Comparison of ENCODE assay signal across 1 cellular context in the genomic region with DNA sequence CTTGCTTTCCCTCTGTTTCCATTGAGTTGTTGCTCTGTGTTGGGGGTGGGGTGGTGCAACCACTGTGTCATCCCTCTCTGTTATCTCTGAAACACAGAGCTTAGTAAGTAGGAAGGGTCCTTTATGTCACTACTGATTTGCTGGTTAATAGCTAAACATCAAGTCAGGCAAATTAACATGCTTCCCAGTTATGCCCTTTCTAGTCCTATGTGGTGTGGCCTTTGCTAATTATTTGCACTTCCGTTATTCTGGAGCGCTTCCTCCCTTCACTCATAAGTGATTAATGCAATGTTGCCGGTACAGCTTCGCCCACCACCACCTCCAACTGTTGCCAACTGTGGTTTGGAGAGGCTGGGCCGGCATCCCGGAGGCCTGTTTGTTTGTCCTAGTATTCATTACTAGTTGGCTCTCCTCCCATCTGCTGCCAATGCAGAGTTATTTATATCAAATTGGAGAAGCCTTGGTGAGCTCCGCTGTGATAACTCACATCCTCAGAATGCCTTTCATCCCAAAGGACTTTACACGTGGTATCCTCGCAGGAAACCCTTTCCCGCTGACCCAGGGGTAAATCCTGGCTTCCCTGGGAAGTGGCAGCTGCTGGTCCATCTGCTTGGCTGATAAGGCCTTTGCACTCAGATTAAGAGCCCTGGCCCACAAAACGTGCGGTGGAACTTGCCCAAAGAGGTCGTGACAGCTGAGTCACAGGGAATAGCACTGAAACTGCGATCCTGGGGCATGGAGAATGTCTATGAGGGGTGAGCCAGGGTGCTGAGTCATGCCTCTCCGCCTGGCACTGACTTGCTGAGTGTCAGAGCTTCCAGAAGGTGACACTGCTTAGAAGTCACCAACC.
TF ChIP-seq lines count a peak whose summit lies in the region.

No MANE protein-coding gene starts in this region.

TF ChIP-seq in HepG2, 621 proteins besides CTCF, POLR2A, EP300 and RAD21 (continued from another document and continues in another):
- TF ChIP-seq, protein P1, sequence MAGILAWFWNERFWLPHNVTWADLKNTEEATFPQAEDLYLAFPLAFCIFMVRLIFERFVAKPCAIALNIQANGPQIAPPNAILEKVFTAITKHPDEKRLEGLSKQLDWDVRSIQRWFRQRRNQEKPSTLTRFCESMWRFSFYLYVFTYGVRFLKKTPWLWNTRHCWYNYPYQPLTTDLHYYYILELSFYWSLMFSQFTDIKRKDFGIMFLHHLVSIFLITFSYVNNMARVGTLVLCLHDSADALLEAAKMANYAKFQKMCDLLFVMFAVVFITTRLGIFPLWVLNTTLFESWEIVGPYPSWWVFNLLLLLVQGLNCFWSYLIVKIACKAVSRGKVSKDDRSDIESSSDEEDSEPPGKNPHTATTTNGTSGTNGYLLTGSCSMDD (CRISPR knock-in tag; IDR thresholded peaks at IDR 0.05) = no peak
- TF ChIP-seq ZNF451 (CRISPR knock-in tag; IDR thresholded peaks at IDR 0.05) (no peak), NFIC (IDR thresholded peaks at IDR 0.05; ENCODE audit: low read length) (no peak), ZMYM3 (CRISPR knock-in tag; IDR thresholded peaks at IDR 0.05) (peak; percentile 37; the same call in 1 of the 2 replicates), ZNF180 (CRISPR knock-in tag; IDR thresholded peaks at IDR 0.05; ENCODE audit: borderline replicate concordance, low read depth) (no peak), FOXM1 (CRISPR knock-in tag; IDR thresholded peaks at IDR 0.05) (no peak), ZNF460 (CRISPR knock-in tag; IDR thresholded peaks at IDR 0.05; ENCODE audit: borderline replicate concordance) (no peak), FOXP1 (IDR thresholded peaks at IDR 0.05) (no peak), FOXP1 (CRISPR knock-in tag; IDR thresholded peaks at IDR 0.05) (no peak), TGIF2 (CRISPR knock-in tag; IDR thresholded peaks at IDR 0.05) (no peak), ZNF317 (CRISPR knock-in tag; IDR thresholded peaks at IDR 0.05) (no peak), GATAD2A (CRISPR knock-in tag; IDR thresholded peaks at IDR 0.05) (peak; percentile 66), ZNF790 (CRISPR knock-in tag; IDR thresholded peaks at IDR 0.05; ENCODE audit: borderline replicate concordance) (no peak), ZNF747 (CRISPR knock-in tag; IDR thresholded peaks at IDR 0.05; ENCODE audit: borderline replicate concordance) (no peak), ATM (IDR thresholded peaks at IDR 0.05; ENCODE audit: borderline replicate concordance) (no peak), CCAR2 (optimal IDR thresholded peaks at IDR 0.05; ENCODE audit: low read depth, low read length) (no peak), ZNF263 (CRISPR knock-in tag; IDR thresholded peaks at IDR 0.05) (peak; percentile 39; the same call in 1 of the 2 replicates), RARG (CRISPR knock-in tag; IDR thresholded peaks at IDR 0.05; ENCODE audit: low read depth) (no peak), ZNF367 (CRISPR knock-in tag; IDR thresholded peaks at IDR 0.05; ENCODE audit: borderline replicate concordance) (no peak)
- TF ChIP-seq, protein P2, sequence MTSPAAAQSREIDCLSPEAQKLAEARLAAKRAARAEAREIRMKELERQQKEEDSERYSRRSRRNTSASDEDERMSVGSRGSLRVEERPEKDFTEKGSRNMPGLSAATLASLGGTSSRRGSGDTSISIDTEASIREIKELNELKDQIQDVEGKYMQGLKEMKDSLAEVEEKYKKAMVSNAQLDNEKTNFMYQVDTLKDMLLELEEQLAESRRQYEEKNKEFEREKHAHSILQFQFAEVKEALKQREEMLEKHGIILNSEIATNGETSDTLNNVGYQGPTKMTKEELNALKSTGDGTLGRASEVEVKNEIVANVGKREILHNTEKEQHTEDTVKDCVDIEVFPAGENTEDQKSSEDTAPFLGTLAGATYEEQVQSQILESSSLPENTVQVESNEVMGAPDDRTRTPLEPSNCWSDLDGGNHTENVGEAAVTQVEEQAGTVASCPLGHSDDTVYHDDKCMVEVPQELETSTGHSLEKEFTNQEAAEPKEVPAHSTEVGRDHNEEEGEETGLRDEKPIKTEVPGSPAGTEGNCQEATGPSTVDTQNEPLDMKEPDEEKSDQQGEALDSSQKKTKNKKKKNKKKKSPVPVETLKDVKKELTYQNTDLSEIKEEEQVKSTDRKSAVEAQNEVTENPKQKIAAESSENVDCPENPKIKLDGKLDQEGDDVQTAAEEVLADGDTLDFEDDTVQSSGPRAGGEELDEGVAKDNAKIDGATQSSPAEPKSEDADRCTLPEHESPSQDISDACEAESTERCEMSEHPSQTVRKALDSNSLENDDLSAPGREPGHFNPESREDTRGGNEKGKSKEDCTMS (CRISPR knock-in tag; conservative IDR thresholded peaks at IDR 0.05) = no peak
- TF ChIP-seq, protein P3, sequence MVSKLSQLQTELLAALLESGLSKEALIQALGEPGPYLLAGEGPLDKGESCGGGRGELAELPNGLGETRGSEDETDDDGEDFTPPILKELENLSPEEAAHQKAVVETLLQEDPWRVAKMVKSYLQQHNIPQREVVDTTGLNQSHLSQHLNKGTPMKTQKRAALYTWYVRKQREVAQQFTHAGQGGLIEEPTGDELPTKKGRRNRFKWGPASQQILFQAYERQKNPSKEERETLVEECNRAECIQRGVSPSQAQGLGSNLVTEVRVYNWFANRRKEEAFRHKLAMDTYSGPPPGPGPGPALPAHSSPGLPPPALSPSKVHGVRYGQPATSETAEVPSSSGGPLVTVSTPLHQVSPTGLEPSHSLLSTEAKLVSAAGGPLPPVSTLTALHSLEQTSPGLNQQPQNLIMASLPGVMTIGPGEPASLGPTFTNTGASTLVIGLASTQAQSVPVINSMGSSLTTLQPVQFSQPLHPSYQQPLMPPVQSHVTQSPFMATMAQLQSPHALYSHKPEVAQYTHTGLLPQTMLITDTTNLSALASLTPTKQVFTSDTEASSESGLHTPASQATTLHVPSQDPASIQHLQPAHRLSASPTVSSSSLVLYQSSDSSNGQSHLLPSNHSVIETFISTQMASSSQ (IDR thresholded peaks at IDR 0.05; ENCODE audit: low read depth) = no peak
- TF ChIP-seq, protein P3 (CRISPR knock-in tag; IDR thresholded peaks at IDR 0.05; ENCODE audit: borderline replicate concordance) = 0 out of 2 replicates have a peak, but pooled peaks have one; percentile 36
- TF ChIP-seq, protein P4, sequence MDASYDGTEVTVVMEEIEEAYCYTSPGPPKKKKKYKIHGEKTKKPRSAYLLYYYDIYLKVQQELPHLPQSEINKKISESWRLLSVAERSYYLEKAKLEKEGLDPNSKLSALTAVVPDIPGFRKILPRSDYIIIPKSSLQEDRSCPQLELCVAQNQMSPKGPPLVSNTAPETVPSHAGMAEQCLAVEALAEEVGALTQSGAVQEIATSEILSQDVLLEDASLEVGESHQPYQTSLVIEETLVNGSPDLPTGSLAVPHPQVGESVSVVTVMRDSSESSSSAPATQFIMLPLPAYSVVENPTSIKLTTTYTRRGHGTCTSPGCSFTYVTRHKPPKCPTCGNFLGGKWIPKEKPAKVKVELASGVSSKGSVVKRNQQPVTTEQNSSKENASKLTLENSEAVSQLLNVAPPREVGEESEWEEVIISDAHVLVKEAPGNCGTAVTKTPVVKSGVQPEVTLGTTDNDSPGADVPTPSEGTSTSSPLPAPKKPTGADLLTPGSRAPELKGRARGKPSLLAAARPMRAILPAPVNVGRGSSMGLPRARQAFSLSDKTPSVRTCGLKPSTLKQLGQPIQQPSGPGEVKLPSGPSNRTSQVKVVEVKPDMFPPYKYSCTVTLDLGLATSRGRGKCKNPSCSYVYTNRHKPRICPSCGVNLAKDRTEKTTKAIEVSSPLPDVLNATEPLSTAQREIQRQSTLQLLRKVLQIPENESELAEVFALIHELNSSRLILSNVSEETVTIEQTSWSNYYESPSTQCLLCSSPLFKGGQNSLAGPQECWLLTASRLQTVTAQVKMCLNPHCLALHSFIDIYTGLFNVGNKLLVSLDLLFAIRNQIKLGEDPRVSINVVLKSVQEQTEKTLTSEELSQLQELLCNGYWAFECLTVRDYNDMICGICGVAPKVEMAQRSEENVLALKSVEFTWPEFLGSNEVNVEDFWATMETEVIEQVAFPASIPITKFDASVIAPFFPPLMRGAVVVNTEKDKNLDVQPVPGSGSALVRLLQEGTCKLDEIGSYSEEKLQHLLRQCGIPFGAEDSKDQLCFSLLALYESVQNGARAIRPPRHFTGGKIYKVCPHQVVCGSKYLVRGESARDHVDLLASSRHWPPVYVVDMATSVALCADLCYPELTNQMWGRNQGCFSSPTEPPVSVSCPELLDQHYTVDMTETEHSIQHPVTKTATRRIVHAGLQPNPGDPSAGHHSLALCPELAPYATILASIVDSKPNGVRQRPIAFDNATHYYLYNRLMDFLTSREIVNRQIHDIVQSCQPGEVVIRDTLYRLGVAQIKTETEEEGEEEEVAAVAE (CRISPR knock-in tag; IDR thresholded peaks at IDR 0.05; ENCODE audit: borderline replicate concordance) = 0 out of 2 replicates have a peak, but pooled peaks have one; percentile 17
- TF ChIP-seq, protein P5, sequence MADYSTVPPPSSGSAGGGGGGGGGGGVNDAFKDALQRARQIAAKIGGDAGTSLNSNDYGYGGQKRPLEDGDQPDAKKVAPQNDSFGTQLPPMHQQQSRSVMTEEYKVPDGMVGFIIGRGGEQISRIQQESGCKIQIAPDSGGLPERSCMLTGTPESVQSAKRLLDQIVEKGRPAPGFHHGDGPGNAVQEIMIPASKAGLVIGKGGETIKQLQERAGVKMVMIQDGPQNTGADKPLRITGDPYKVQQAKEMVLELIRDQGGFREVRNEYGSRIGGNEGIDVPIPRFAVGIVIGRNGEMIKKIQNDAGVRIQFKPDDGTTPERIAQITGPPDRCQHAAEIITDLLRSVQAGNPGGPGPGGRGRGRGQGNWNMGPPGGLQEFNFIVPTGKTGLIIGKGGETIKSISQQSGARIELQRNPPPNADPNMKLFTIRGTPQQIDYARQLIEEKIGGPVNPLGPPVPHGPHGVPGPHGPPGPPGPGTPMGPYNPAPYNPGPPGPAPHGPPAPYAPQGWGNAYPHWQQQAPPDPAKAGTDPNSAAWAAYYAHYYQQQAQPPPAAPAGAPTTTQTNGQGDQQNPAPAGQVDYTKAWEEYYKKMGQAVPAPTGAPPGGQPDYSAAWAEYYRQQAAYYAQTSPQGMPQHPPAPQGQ (CRISPR knock-in tag; IDR thresholded peaks at IDR 0.05; ENCODE audit: borderline replicate concordance) = no peak
- TF ChIP-seq, protein P6, sequence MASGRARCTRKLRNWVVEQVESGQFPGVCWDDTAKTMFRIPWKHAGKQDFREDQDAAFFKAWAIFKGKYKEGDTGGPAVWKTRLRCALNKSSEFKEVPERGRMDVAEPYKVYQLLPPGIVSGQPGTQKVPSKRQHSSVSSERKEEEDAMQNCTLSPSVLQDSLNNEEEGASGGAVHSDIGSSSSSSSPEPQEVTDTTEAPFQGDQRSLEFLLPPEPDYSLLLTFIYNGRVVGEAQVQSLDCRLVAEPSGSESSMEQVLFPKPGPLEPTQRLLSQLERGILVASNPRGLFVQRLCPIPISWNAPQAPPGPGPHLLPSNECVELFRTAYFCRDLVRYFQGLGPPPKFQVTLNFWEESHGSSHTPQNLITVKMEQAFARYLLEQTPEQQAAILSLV (CRISPR knock-in tag; IDR thresholded peaks at IDR 0.05; ENCODE audit: borderline replicate concordance) = no peak
- TF ChIP-seq, protein P7, sequence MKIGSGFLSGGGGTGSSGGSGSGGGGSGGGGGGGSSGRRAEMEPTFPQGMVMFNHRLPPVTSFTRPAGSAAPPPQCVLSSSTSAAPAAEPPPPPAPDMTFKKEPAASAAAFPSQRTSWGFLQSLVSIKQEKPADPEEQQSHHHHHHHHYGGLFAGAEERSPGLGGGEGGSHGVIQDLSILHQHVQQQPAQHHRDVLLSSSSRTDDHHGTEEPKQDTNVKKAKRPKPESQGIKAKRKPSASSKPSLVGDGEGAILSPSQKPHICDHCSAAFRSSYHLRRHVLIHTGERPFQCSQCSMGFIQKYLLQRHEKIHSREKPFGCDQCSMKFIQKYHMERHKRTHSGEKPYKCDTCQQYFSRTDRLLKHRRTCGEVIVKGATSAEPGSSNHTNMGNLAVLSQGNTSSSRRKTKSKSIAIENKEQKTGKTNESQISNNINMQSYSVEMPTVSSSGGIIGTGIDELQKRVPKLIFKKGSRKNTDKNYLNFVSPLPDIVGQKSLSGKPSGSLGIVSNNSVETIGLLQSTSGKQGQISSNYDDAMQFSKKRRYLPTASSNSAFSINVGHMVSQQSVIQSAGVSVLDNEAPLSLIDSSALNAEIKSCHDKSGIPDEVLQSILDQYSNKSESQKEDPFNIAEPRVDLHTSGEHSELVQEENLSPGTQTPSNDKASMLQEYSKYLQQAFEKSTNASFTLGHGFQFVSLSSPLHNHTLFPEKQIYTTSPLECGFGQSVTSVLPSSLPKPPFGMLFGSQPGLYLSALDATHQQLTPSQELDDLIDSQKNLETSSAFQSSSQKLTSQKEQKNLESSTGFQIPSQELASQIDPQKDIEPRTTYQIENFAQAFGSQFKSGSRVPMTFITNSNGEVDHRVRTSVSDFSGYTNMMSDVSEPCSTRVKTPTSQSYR (CRISPR knock-in tag; IDR thresholded peaks at IDR 0.05; ENCODE audit: borderline replicate concordance) = peak; percentile 55; the same call in 1 of the 2 replicates
- TF ChIP-seq, protein P8, sequence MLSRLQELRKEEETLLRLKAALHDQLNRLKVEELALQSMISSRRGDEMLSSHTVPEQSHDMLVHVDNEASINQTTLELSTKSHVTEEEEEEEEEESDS (CRISPR knock-in tag; IDR thresholded peaks at IDR 0.05; ENCODE audit: borderline replicate concordance) = no peak
- TF ChIP-seq, protein P9, sequence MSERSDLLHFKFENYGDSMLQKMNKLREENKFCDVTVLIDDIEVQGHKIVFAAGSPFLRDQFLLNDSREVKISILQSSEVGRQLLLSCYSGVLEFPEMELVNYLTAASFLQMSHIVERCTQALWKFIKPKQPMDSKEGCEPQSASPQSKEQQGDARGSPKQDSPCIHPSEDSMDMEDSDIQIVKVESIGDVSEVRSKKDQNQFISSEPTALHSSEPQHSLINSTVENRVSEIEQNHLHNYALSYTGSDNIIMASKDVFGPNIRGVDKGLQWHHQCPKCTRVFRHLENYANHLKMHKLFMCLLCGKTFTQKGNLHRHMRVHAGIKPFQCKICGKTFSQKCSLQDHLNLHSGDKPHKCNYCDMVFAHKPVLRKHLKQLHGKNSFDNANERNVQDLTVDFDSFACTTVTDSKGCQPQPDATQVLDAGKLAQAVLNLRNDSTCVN (CRISPR knock-in tag; IDR thresholded peaks at IDR 0.05; ENCODE audit: borderline replicate concordance) = no peak
